ENCODE assay signal across 9 cellular contexts in genomic region chr1:221069178-221069903, GRCh38.
DNase-seq lines count a peak whose midpoint lies in the region; ATAC-seq lines count a peak whose summit lies in the region.
"Had no signal": no experiment of that assay in that cellular context is flagged by ENCODE, and none has a peak within 500 bp of the region (broad histone marks: within the 10 kb centered on the region; RNA-seq: fewer than 3 reads in every experiment).

No MANE protein-coding gene starts in this region.

- H3K9me3 ChIP-seq in BLaER1 treated with 17β-estradiol and CSF1 and Interleukin-3, amounts not matched to agents 10 nM and 100 nM (replicated peaks in 1 of 11): peaks cover 4 to 27% (median 9%) of the 10 kb centered on the region in 11 experiments; a peak in 17 of 22 replicates
- H3K9me3 ChIP-seq in T-helper 17 cell (ENCODE audit: control insufficient read depth, low read length, poor library complexity, severe bottlenecking): no peaks in the 10 kb centered on the region

- peak; percentile 73 for ATAC-seq in GM19372 (IDR thresholded peaks at IDR 0.05; ENCODE audit: low read depth, unreplicated experiment)
- peak; percentile 91 for ATAC-seq in HG03097 (IDR thresholded peaks at IDR 0.05; ENCODE audit: low FRiP score, unreplicated experiment)
- ATAC-seq in T-helper 17 cell: peak; percentile 47
- no peak for ATAC-seq in T-cell (replicated peaks in 1 of 4)

- H4K20me1 ChIP-seq in BLaER1 treated with 17β-estradiol and CSF1 and Interleukin-3, amounts not matched to agents 10 nM and 100 nM: no peaks in the 10 kb centered on the region

- H3K9ac ChIP-seq in BLaER1 treated with 17β-estradiol and CSF1 and Interleukin-3, amounts not matched to agents 10 nM and 100 nM: peak overlapping the region; percentile 61 to 77 (median 66); a peak in 20 of 22 replicates
- H3K9ac ChIP-seq: KMS-11 had no signal

- H3K4me1 ChIP-seq in BLaER1 treated with 17β-estradiol and CSF1 and Interleukin-3, amounts not matched to agents 10 nM and 100 nM: peaks cover 43 to 79% (median 62%) of the 10 kb centered on the region in 10 experiments

- CTCF ChIA-PET in T-cell (lab: Charles Lee): no interaction called here

- no peak overlapping the region for H3K27ac Mint-ChIP-seq in T-helper 17 cell
- peak overlapping the region in 1 of 2 donors; percentile 2 for H3K27ac Mint-ChIP-seq in T-cell

- no peaks in the 10 kb centered on the region for H3K36me3 ChIP-seq in BLaER1 treated with 17β-estradiol and CSF1 and Interleukin-3, amounts not matched to agents 10 nM and 100 nM

- H3K4me3 Mint-ChIP-seq in T-helper 17 cell: no peak overlapping the region
- no peak overlapping the region for H3K4me3 Mint-ChIP-seq in T-cell

- DNase-seq in T-helper 17 cell (no peak), NCI-H748 treated with DMSO at 0.1 percent for 48 hours (lab: John Stamatoyannopoulos, UW) (no peak), T-cell (no peak), NCI-H2081 treated with DMSO at 0.1 percent for 48 hours (lab: John Stamatoyannopoulos, UW) (no peak)
- DNase-seq in effector CD4-positive, alpha-beta T cell: no peak

- H3K9me3 Mint-ChIP-seq in T-cell: no peaks in the 10 kb centered on the region

- H3K36me3 Mint-ChIP-seq in T-helper 17 cell (ENCODE audit: low read depth) (no peaks in the 10 kb centered on the region), T-cell (no peaks in the 10 kb centered on the region)

- H3K4me3 ChIP-seq in BLaER1 treated with 17β-estradiol and CSF1 and Interleukin-3, amounts not matched to agents 10 nM and 100 nM: peak overlapping the region in 2 of 10 experiments; percentile 1 to 9; a peak in 2 of 20 replicates

- no peaks in the 10 kb centered on the region for H3K27me3 ChIP-seq in BLaER1 treated with 17β-estradiol and CSF1 and Interleukin-3, amounts not matched to agents 10 nM and 100 nM

- H3K27me3 Mint-ChIP-seq in T-helper 17 cell: peaks cover 19% of the 10 kb centered on the region
- no peaks in the 10 kb centered on the region for H3K27me3 Mint-ChIP-seq in T-cell

- H3K4me1 Mint-ChIP-seq in T-helper 17 cell (no peaks in the 10 kb centered on the region), T-cell (no peaks in the 10 kb centered on the region)

- peak overlapping the region; percentile 39 to 83 (median 75) for H3K4me2 ChIP-seq in BLaER1 treated with 17β-estradiol and CSF1 and Interleukin-3, amounts not matched to agents 10 nM and 100 nM
- H3K4me2 ChIP-seq: KMS-11 had no signal

- POLR2A ChIA-PET in T-cell (lab: Charles Lee): no interaction called here

- peak overlapping the region; percentile 78 to 93 (median 88); a peak in 21 of 22 replicates for H3K27ac ChIP-seq in BLaER1 treated with 17β-estradiol and CSF1 and Interleukin-3, amounts not matched to agents 10 nM and 100 nM
- H3K27ac ChIP-seq: KMS-11 had no signal

Comparison
In these comparisons a context has a peak if more than half of its experiments do, and no peak if none do; other contexts are left out.
1. ATAC-seq: peak in GM19372 (single experiment), HG03097 (single experiment) and T-helper 17 cell (single experiment); none in T-cell (0 of 4).